ENCODE assay signal across 1 cellular context in genomic region chr6:90068835-90069478, GRCh38.
TF ChIP-seq lines count a peak whose summit lies in the region.

No MANE protein-coding gene starts in this region.

TF ChIP-seq in IMR-90, 13 proteins besides CTCF, POLR2A, EP300 and RAD21:
- no peak for TF ChIP-seq CEBPB (IDR thresholded peaks at IDR 0.05; ENCODE audit: low read depth, low read length)
- TF ChIP-seq FOS (IDR thresholded peaks at IDR 0.05; ENCODE audit: low read depth, low read length) = no peak
- no peak for TF ChIP-seq SMC3 (IDR thresholded peaks at IDR 0.05; ENCODE audit: low read depth, low read length)
